In genomic region chr15:44527241-44527640, GRCh38 we compare ENCODE assay signal across 25 cellular contexts.
"Had no signal": no experiment of that assay in that cellular context is flagged by ENCODE, and none has a peak within 500 bp of the region (broad histone marks: within the 10 kb centered on the region; RNA-seq: fewer than 3 reads in every experiment).

No MANE protein-coding gene starts in this region.

- H3K36me3 ChIP-seq: prostate gland had no signal

- H3K9me3 Mint-ChIP-seq: activated B cell treated with CpG ODN at 0.5 μM for 24 hours; activated CD8-positive, alpha-beta T cell treated with anti-CD3 and anti-CD28 coated beads for 36 hours; activated naive CD8-positive, alpha-beta T cell treated with anti-CD3 and anti-CD28 coated beads, Interleukin-2, amount 10 ng/mL, durations not matched to agents 7 days and 5 days; T-helper 2 cell treated with Interferon-gamma antibody and Interleukin-4, amounts not matched to agents 5 μg/mL and 100 μg/mL, for 36 hours had no signal

- FAIRE-seq: TTC549 had no signal

- H3K27ac Mint-ChIP-seq: activated B cell treated with CpG ODN at 0.5 μM for 24 hours; activated CD8-positive, alpha-beta T cell treated with anti-CD3 and anti-CD28 coated beads for 36 hours; activated naive CD8-positive, alpha-beta T cell treated with anti-CD3 and anti-CD28 coated beads, Interleukin-2, amount 10 ng/mL, durations not matched to agents 7 days and 5 days; T-helper 2 cell treated with Interferon-gamma antibody and Interleukin-4, amounts not matched to agents 5 μg/mL and 100 μg/mL, for 36 hours had no signal

- ATAC-seq: activated CD8-positive, alpha-beta T cell treated with anti-CD3 and anti-CD28 coated beads for 36 hours; foreskin keratinocyte; left lung had no signal

- H3K4me3 ChIP-seq: cardiac muscle cell, left lung, prostate gland, right atrium auricular region, transverse colon, vagina had no signal

- H3K4me3 Mint-ChIP-seq: activated B cell treated with CpG ODN at 0.5 μM for 24 hours; activated CD8-positive, alpha-beta T cell treated with anti-CD3 and anti-CD28 coated beads for 36 hours; activated naive CD8-positive, alpha-beta T cell treated with anti-CD3 and anti-CD28 coated beads, Interleukin-2, amount 10 ng/mL, durations not matched to agents 7 days and 5 days; T-helper 2 cell treated with Interferon-gamma antibody and Interleukin-4, amounts not matched to agents 5 μg/mL and 100 μg/mL, for 36 hours had no signal

- H3K27me3 Mint-ChIP-seq: activated B cell treated with CpG ODN at 0.5 μM for 24 hours; activated CD8-positive, alpha-beta T cell treated with anti-CD3 and anti-CD28 coated beads for 36 hours; activated naive CD8-positive, alpha-beta T cell treated with anti-CD3 and anti-CD28 coated beads, Interleukin-2, amount 10 ng/mL, durations not matched to agents 7 days and 5 days had no signal

- H3K9me3 ChIP-seq: left lung, prostate gland, right atrium auricular region, transverse colon, vagina had no signal

- H3K27me3 ChIP-seq: cardiac muscle cell, foreskin keratinocyte, left lung, right atrium auricular region, transverse colon, vagina had no signal

- DNase-seq: activated B cell treated with CpG ODN at 0.5 μM for 24 hours; activated CD4-positive, alpha-beta T cell treated with anti-CD3 and anti-CD28 coated beads for 4 hours; activated CD8-positive, alpha-beta T cell treated with anti-CD3 and anti-CD28 coated beads for 36 hours; activated gamma-delta T cell; activated naive CD8-positive, alpha-beta T cell treated with anti-CD3 and anti-CD28 coated beads, Interleukin-2, amount 10 ng/mL, durations not matched to agents 7 days and 5 days; activated T-cell treated with anti-CD3 and anti-CD28 coated beads, Interleukin-2, amount 50 U/mL, for 48 hours; amygdala; foreskin keratinocyte; head of caudate nucleus; left lung; mammary epithelial cell; nucleus accumbens; stimulated activated CD4-positive, alpha-beta T cell treated with anti-CD3 and anti-CD28 coated beads, Interleukin-12 subunit alpha, Interleukin-12 subunit beta, amount 100 ng/mL, for 4 hours; stimulated activated CD4-positive, alpha-beta T cell treated with anti-CD3 and anti-CD28 coated beads, Interleukin-1b, Interleukin-23, amount 100 ng/mL, for 48 hours; stimulated activated CD8-positive, alpha-beta memory T cell treated with anti-CD3 and anti-CD28 coated beads, Interleukin-4, amount 100 ng/mL, for 48 hours; stimulated activated naive CD4-positive, alpha-beta T cell; substantia nigra; transverse colon had no signal

- H3K4me1 ChIP-seq: left lung, prostate gland, right atrium auricular region, transverse colon, vagina had no signal

- H3K27ac ChIP-seq: epithelial cell of prostate, left lung, prostate gland, right atrium auricular region, transverse colon, vagina had no signal
